In genomic region chr3:134904333-134904771, GRCh38 we compare ENCODE assay signal across 10 cellular contexts.
DNase-seq lines count a peak whose midpoint lies in the region; ATAC-seq lines count a peak whose summit lies in the region.
"Had no signal": no experiment of that assay in that cellular context is flagged by ENCODE, and none has a peak within 500 bp of the region (broad histone marks: within the 10 kb centered on the region; RNA-seq: fewer than 3 reads in every experiment).

No MANE protein-coding gene starts in this region.

- H3K9me3 Mint-ChIP-seq in activated T-helper 17 cell treated with anti-CD3 and anti-CD28 coated beads, Interleukin-2, amount 50 U/mL, for 72 hours: no peaks in the 10 kb centered on the region

- peaks cover 5% of the 10 kb centered on the region for H3K36me3 Mint-ChIP-seq in activated T-helper 17 cell treated with anti-CD3 and anti-CD28 coated beads, Interleukin-2, amount 50 U/mL, for 72 hours (ENCODE audit: low read depth)

- ATAC-seq in HG03025 (IDR thresholded peaks at IDR 0.05; ENCODE audit: low FRiP score, unreplicated experiment): peak; percentile 95
- ATAC-seq in activated T-helper 17 cell treated with anti-CD3 and anti-CD28 coated beads, Interleukin-2, amount 50 U/mL, for 72 hours (replicated peaks): peak; percentile 83

- H3K27me3 Mint-ChIP-seq in activated T-helper 17 cell treated with anti-CD3 and anti-CD28 coated beads, Interleukin-2, amount 50 U/mL, for 72 hours: peaks cover 11% of the 10 kb centered on the region

- peaks cover 7% of the 10 kb centered on the region for H3K4me1 Mint-ChIP-seq in activated T-helper 17 cell treated with anti-CD3 and anti-CD28 coated beads, Interleukin-2, amount 50 U/mL, for 72 hours

- H3K27ac Mint-ChIP-seq in activated T-helper 17 cell treated with anti-CD3 and anti-CD28 coated beads, Interleukin-2, amount 50 U/mL, for 72 hours: peak overlapping the region; percentile 72

- peak overlapping the region; percentile 22 for H3K4me3 Mint-ChIP-seq in activated T-helper 17 cell treated with anti-CD3 and anti-CD28 coated beads, Interleukin-2, amount 50 U/mL, for 72 hours

- DNase-seq in DMS79 (lab: John Stamatoyannopoulos, UW): peak; percentile 11
- peak; percentile 83 for DNase-seq in GM19238 (ENCODE audit: insufficient read length, low spot score)
- no peak for DNase-seq in GM03348 (ENCODE audit: low spot score)
- DNase-seq in NOMO-1 treated with DMSO at 0.1 percent for 48 hours (lab: John Stamatoyannopoulos, UW; ENCODE audit: unreplicated experiment): no peak
- no peak for DNase-seq in central memory CD4-positive, alpha-beta T cell
- DNase-seq in iPS-NIHi7 (ENCODE audit: extremely low spot score): no peak
- DNase-seq: erythroblast, MV-4-11 had no signal

Comparison
In these comparisons a context has a peak if more than half of its experiments do, and no peak if none do; other contexts are left out.
1. DNase-seq: peak in DMS79 (single experiment) and GM19238 (single experiment); none in GM03348 (single experiment), NOMO-1 treated with DMSO at 0.1 percent for 48 hours (single experiment), central memory CD4-positive, alpha-beta T cell (single experiment) and iPS-NIHi7 (single experiment).